ENCODE assay signal across 8 cellular contexts in the genomic region with DNA sequence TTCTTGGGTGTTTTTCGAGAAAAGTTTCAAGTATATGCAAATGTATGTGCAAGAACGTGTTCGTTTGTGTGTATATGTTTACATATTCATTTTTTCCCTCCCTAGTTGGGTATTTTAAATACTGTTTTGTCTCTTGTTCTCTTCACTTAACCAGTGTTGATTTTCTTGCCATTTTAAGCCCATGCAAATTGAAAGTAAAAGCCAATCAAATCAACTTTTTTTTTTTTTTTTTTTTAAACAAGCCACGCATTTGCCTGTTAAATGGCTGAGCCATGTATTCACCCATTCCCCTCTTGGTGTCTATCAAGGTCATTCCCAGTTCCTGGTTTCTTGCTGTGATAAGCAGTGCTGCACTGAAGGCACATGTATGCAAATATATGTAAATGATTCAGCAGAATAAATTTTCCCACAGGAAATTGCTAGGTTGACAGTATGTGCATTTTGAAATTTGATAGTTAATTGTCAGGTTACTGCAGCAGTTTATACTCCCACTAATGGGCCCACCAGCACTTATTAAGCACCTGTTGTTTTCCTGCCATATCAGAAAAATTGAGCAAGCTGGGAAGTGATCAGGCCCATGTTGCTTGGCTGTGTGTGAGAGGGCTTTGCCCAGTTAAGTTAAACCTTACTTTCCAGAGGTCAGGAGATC.
DNase-seq lines count a peak whose midpoint lies in the region; ATAC-seq lines count a peak whose summit lies in the region.

No MANE protein-coding gene starts in this region.

- H3K9me3 ChIP-seq in mucosa of rectum (ENCODE audit: control insufficient read depth in 2 of 2, low read length in 2 of 2): no peaks in the 10 kb centered on the region

- H3K4me1 ChIP-seq in mucosa of rectum (ENCODE audit: control insufficient read depth in 2 of 2, insufficient read depth in 2 of 2, low read length in 2 of 2): peaks cover 0 to 3% of the 10 kb centered on the region in 2 donors

- peak overlapping the region; percentile 31 to 52 for H3K27ac ChIP-seq in mucosa of rectum (ENCODE audit: low read depth in 2 of 2, low read length in 2 of 2)

- DNase-seq in NCI-H526 treated with DMSO at 0.1 percent for 48 hours (lab: John Stamatoyannopoulos, UW) (peak; percentile 96), NCI-H2196 (lab: John Stamatoyannopoulos, UW; ENCODE audit: unreplicated experiment) (no peak), NCI-H345 treated with DMSO at 0.1 percent for 48 hours (lab: John Stamatoyannopoulos, UW; ENCODE audit: unreplicated experiment) (no peak), NCI-H226 (no peak)

- H3K4me3 ChIP-seq in mucosa of rectum (ENCODE audit: low read length in 2 of 2): peak overlapping the region in 1 of 2 donors; percentile 32

- no peaks in the 10 kb centered on the region for H3K36me3 ChIP-seq in mucosa of rectum (ENCODE audit: control insufficient read depth in 2 of 2, insufficient read depth in 2 of 2, low read length in 2 of 2)

- H3K27me3 ChIP-seq in mucosa of rectum (ENCODE audit: control insufficient read depth in 2 of 2, insufficient read depth in 2 of 2, low read length in 2 of 2): no peaks in the 10 kb centered on the region

- H3K9ac ChIP-seq in mucosa of rectum (ENCODE audit: low read depth in 1 of 2, low read length in 2 of 2): no peak overlapping the region

- ATAC-seq in GM18502 (IDR thresholded peaks at IDR 0.05; ENCODE audit: poor library complexity, unreplicated experiment) (peak; percentile 31), GM21576 (IDR thresholded peaks at IDR 0.05; ENCODE audit: unreplicated experiment) (peak; percentile 15), HG03354 (IDR thresholded peaks at IDR 0.05; ENCODE audit: poor library complexity, severe bottlenecking, unreplicated experiment) (no peak)
